ENCODE assay signal across 1 cellular context in genomic region chr4:44684648-44685047, GRCh38.
TF ChIP-seq lines count a peak whose summit lies in the region.

No MANE protein-coding gene starts in this region.

TF ChIP-seq in SK-N-SH, 30 proteins besides CTCF, POLR2A, EP300 and RAD21 (continued from another document):
- peak; percentile 44; the same call in 1 of the 2 replicates for TF ChIP-seq RCOR1 (IDR thresholded peaks at IDR 0.05; ENCODE audit: low read length)
- TF ChIP-seq, protein P1, sequence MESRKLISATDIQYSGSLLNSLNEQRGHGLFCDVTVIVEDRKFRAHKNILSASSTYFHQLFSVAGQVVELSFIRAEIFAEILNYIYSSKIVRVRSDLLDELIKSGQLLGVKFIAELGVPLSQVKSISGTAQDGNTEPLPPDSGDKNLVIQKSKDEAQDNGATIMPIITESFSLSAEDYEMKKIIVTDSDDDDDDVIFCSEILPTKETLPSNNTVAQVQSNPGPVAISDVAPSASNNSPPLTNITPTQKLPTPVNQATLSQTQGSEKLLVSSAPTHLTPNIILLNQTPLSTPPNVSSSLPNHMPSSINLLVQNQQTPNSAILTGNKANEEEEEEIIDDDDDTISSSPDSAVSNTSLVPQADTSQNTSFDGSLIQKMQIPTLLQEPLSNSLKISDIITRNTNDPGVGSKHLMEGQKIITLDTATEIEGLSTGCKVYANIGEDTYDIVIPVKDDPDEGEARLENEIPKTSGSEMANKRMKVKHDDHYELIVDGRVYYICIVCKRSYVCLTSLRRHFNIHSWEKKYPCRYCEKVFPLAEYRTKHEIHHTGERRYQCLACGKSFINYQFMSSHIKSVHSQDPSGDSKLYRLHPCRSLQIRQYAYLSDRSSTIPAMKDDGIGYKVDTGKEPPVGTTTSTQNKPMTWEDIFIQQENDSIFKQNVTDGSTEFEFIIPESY (IDR thresholded peaks at IDR 0.05; ENCODE audit: borderline replicate concordance, low read depth): no peak
